In genomic region chr2:177332992-177333388, GRCh38 we compare ENCODE assay signal across 15 cellular contexts. TPM values are rescaled to one million over a fixed set of nuclear protein-coding genes. Genes with fewer than 3 reads are reported as not detected.
DNase-seq lines count a peak whose midpoint lies in the region; ATAC-seq, FAIRE-seq and TF ChIP-seq lines count a peak whose summit lies in the region.
"Had no signal": no experiment of that assay in that cellular context is flagged by ENCODE, and none has a peak within 500 bp of the region (broad histone marks: within the 10 kb centered on the region; RNA-seq: fewer than 3 reads in every experiment).

No MANE protein-coding gene starts in this region.

- WGBS in HUES64, result 71% methylated on average over 5 of the region's 5 CpGs

- H3K4me3 ChIP-seq in HUES64 (ENCODE audit: low read length) (no peak overlapping the region), adipocyte (ENCODE audit: low read length) (no peak overlapping the region), keratinocyte (ENCODE audit: control insufficient read depth in 2 of 3, extremely low read depth in 1 of 3, insufficient read depth in 2 of 3, low read depth in 1 of 3, low read length in 3 of 3) (no peak overlapping the region)
- H3K4me3 ChIP-seq: body of pancreas, left lung had no signal

- H3K36me3 ChIP-seq in HUES64 (ENCODE audit: insufficient read depth, low read length) (no peaks in the 10 kb centered on the region), adipocyte (ENCODE audit: control insufficient read depth, insufficient read depth, low read length, severe bottlenecking) (no peaks in the 10 kb centered on the region), keratinocyte (ENCODE audit: control insufficient read depth in 2 of 2, extremely low read depth in 1 of 2, insufficient read depth in 2 of 2, low read length in 2 of 2) (no peaks in the 10 kb centered on the region)
- H3K36me3 ChIP-seq: left lung had no signal

- H3K79me2 ChIP-seq in keratinocyte (ENCODE audit: control insufficient read depth, insufficient read depth, low read length), result no peaks in the 10 kb centered on the region

- H3K36me3 Mint-ChIP-seq in stimulated activated memory B cell treated with anti-CD40 and anti-IgM and Interleukin-4, amounts not matched to agents 10 μg/mL and 1 μg/mL and 100 μg/mL, for 72 hours, result peaks cover 5% of the 10 kb centered on the region

- no peaks in the 10 kb centered on the region for H3K9me3 Mint-ChIP-seq in stimulated activated memory B cell treated with anti-CD40 and anti-IgM and Interleukin-4, amounts not matched to agents 10 μg/mL and 1 μg/mL and 100 μg/mL, for 72 hours
- H3K9me3 Mint-ChIP-seq: activated T-helper 1 cell treated with anti-CD3 and anti-CD28 coated beads, Interleukin-12 subunit alpha, Interleukin-12 subunit beta, Interleukin-2, Interleukin-4 antibody, amounts not matched to agents 30 ng/mL and 10 ng/mL and 1 ng/mL, durations not matched to agents 14 hours and 24 hours and 36 hours; CD8-positive, alpha-beta memory T cell; neural crest cell had no signal

- H3K9ac ChIP-seq in HUES64 (ENCODE audit: low read depth, low read length) (peak overlapping the region; percentile 1; the same call in 1 of the 2 replicates), adipocyte (ENCODE audit: low read length) (peak overlapping the region; percentile 80), keratinocyte (ENCODE audit: control insufficient read depth, extremely low read depth, insufficient read depth, low read length) (no peak overlapping the region)

- H3K9me3 ChIP-seq in HUES64 (ENCODE audit: insufficient read depth, low read depth, low read length) (no peaks in the 10 kb centered on the region), adipocyte (ENCODE audit: control insufficient read depth, low read length) (no peaks in the 10 kb centered on the region), keratinocyte (ENCODE audit: control insufficient read depth, low read depth, low read length) (no peaks in the 10 kb centered on the region)
- H3K9me3 ChIP-seq: body of pancreas, left lung had no signal

- no peak for ATAC-seq in stimulated activated memory B cell treated with anti-CD40 and anti-IgM and Interleukin-4, amounts not matched to agents 10 μg/mL and 1 μg/mL and 100 μg/mL, for 72 hours
- no peak for ATAC-seq in HG03354 (IDR thresholded peaks at IDR 0.05; ENCODE audit: poor library complexity, severe bottlenecking, unreplicated experiment)

- H3K27ac Mint-ChIP-seq in stimulated activated memory B cell treated with anti-CD40 and anti-IgM and Interleukin-4, amounts not matched to agents 10 μg/mL and 1 μg/mL and 100 μg/mL, for 72 hours, result peak overlapping the region; percentile 26
- H3K27ac Mint-ChIP-seq: activated CD4-positive, alpha-beta T cell treated with anti-CD3 and anti-CD28 coated beads, Interleukin-2, amount 10 ng/mL, durations not matched to agents 7 days and 5 days; activated T-helper 1 cell treated with anti-CD3 and anti-CD28 coated beads, Interleukin-12 subunit alpha, Interleukin-12 subunit beta, Interleukin-2, Interleukin-4 antibody, amounts not matched to agents 30 ng/mL and 10 ng/mL and 1 ng/mL, durations not matched to agents 14 hours and 24 hours and 36 hours; CD8-positive, alpha-beta memory T cell had no signal

- H3K27me3 ChIP-seq in HUES64 (ENCODE audit: insufficient read depth, low read length) (no peaks in the 10 kb centered on the region), adipocyte (replicated peaks; ENCODE audit: control insufficient read depth, insufficient read depth, low read length) (no peaks in the 10 kb centered on the region), keratinocyte (ENCODE audit: control insufficient read depth, extremely low read depth, insufficient read depth, low read length) (no peaks in the 10 kb centered on the region)
- H3K27me3 ChIP-seq: body of pancreas, left lung had no signal

- H3K4me1 Mint-ChIP-seq in stimulated activated memory B cell treated with anti-CD40 and anti-IgM and Interleukin-4, amounts not matched to agents 10 μg/mL and 1 μg/mL and 100 μg/mL, for 72 hours, result no peaks in the 10 kb centered on the region

- no peak for DNase-seq in adipocyte (ENCODE audit: low read depth)
- no peak for DNase-seq in keratinocyte (ENCODE audit: low read depth, low spot score)
- no peak for DNase-seq in GM19238 (ENCODE audit: insufficient read length, low spot score)
- DNase-seq in RKO (ENCODE audit: low spot score), result no peak
- no peak for DNase-seq in NCI-H510A treated with DMSO at 0.1 percent for 48 hours (lab: John Stamatoyannopoulos, UW)

- H4K20me1 ChIP-seq in keratinocyte (ENCODE audit: control insufficient read depth, extremely low read depth, insufficient read depth, low read length), result no peaks in the 10 kb centered on the region

- H3K4me1 ChIP-seq in HUES64 (ENCODE audit: insufficient read depth, low read length) (peaks cover 16% of the 10 kb centered on the region), adipocyte (ENCODE audit: control insufficient read depth, insufficient read depth, low read length) (peaks cover 37% of the 10 kb centered on the region), keratinocyte (ENCODE audit: control insufficient read depth, extremely low read depth, insufficient read depth, low read length) (peaks cover 8% of the 10 kb centered on the region)
- H3K4me1 ChIP-seq: body of pancreas had no signal

- no peaks in the 10 kb centered on the region for H3K9me1 ChIP-seq in keratinocyte (ENCODE audit: control insufficient read depth, extremely low read depth, insufficient read depth, low read length)

- dilution Hi-C loops in keratinocyte (cut with MboI; ENCODE audit: extremely low pct_ligation_motif_present, low sequenced_read_pairs), result no loop called here

- FAIRE-seq in keratinocyte (lab: Jason Lieb, UNC), result peak; percentile 58
- FAIRE-seq: small intestine had no signal

- H3K4me3 Mint-ChIP-seq in stimulated activated memory B cell treated with anti-CD40 and anti-IgM and Interleukin-4, amounts not matched to agents 10 μg/mL and 1 μg/mL and 100 μg/mL, for 72 hours, result no peak overlapping the region
- H3K4me3 Mint-ChIP-seq: activated CD4-positive, alpha-beta T cell treated with anti-CD3 and anti-CD28 coated beads, Interleukin-2, amount 10 ng/mL, durations not matched to agents 7 days and 5 days; activated T-helper 1 cell treated with anti-CD3 and anti-CD28 coated beads, Interleukin-12 subunit alpha, Interleukin-12 subunit beta, Interleukin-2, Interleukin-4 antibody, amounts not matched to agents 30 ng/mL and 10 ng/mL and 1 ng/mL, durations not matched to agents 14 hours and 24 hours and 36 hours had no signal

- TF ChIP-seq CTCF in keratinocyte (optimal IDR thresholded peaks at IDR 0.05 in 1 of 3, IDR thresholded peaks at IDR 0.05 in 1 of 3, conservative IDR thresholded peaks at IDR 0.05 in 1 of 3; ENCODE audit: extremely low read depth in 1 of 3, insufficient read depth in 2 of 3, low read length in 3 of 3), result no peak

- peak overlapping the region; percentile 59 for H2AFZ ChIP-seq in keratinocyte (ENCODE audit: control insufficient read depth, low read length)

- H3K4me2 ChIP-seq in keratinocyte (ENCODE audit: control insufficient read depth, extremely low read depth, insufficient read depth, low read depth, low read length), result no peak overlapping the region

- H3K27me3 Mint-ChIP-seq in stimulated activated memory B cell treated with anti-CD40 and anti-IgM and Interleukin-4, amounts not matched to agents 10 μg/mL and 1 μg/mL and 100 μg/mL, for 72 hours, result no peaks in the 10 kb centered on the region
- H3K27me3 Mint-ChIP-seq: activated CD4-positive, alpha-beta T cell treated with anti-CD3 and anti-CD28 coated beads, Interleukin-2, amount 10 ng/mL, durations not matched to agents 7 days and 5 days; CD8-positive, alpha-beta memory T cell had no signal

- H3K27ac ChIP-seq in HUES64 (ENCODE audit: low read depth, low read length) (peak overlapping the region; percentile 50; the same call in 1 of the 2 replicates), keratinocyte (ENCODE audit: control insufficient read depth, insufficient read depth, low read length) (no peak overlapping the region)
- H3K27ac ChIP-seq: body of pancreas, left lung had no signal

RNA-seq across cellular contexts. Expression of gene AGPS, which starts 59.6 kb away (rescaled TPM):
- 28.2 TPM for polyA plus RNA-seq in HUES64 (2013, experiment 1 of 2)
- 24.9 TPM for polyA plus RNA-seq in HUES64 (2013, experiment 2 of 2)
- 14.1 to 28.0 TPM (median 15.7 TPM) in 3 replicates for polyA plus RNA-seq in keratinocyte
- 41.7 TPM for polyA plus RNA-seq in keratinocyte (2011; ENCODE audit: low read depth)
- 11.8 and 23.3 TPM in 2 replicates for polyA plus RNA-seq in keratinocyte (2011; cell fraction: cytosol; rRNA removed)
- polyA plus RNA-seq in keratinocyte (2011; cell fraction: nucleus; rRNA removed), result 11.5 and 16.7 TPM in 2 replicates
- polyA plus RNA-seq in keratinocyte (2012; ENCODE audit: low replicate concordance), result 13.3 and 22.0 TPM in 2 replicates
- 2.2 to 34.0 TPM (median 10.7 TPM) in 3 replicates for polyA minus RNA-seq in keratinocyte
- 27.0 TPM for polyA minus RNA-seq in keratinocyte (2011; cell fraction: cytosol; rRNA and poly(A)+ RNA removed)
- 13.7 and 31.5 TPM in 2 replicates for polyA minus RNA-seq in keratinocyte (2011; cell fraction: nucleus; rRNA and poly(A)+ RNA removed)
